Comparison of ENCODE assay signal across 10 cellular contexts in genomic region chr17:72465191-72466024, GRCh38.
A peak's percentile ranks its signal among the peaks of the same experiment; 100 is the strongest.
DNase-seq lines count a peak whose midpoint lies in the region; ATAC-seq and TF ChIP-seq lines count a peak whose summit lies in the region.
"Had no signal": no experiment of that assay in that cellular context is flagged by ENCODE, and none has a peak within 500 bp of the region (broad histone marks: within the 10 kb centered on the region; RNA-seq: fewer than 3 reads in every experiment).

No MANE protein-coding gene starts in this region.

- H3K36me3 Mint-ChIP-seq in CD4-positive, alpha-beta T cell (ENCODE audit: low read depth) = no peaks in the 10 kb centered on the region

- WGBS in mesendoderm (ENCODE audit: extremely low coverage, insufficient coverage, low lambda C conversion rate) = no CpG with 5 or more reads among the region's 18 CpGs

- DNase-seq in mesendoderm (peak; percentile 81), coronary artery (ENCODE audit: low spot score) (no peak)
- no peak for DNase-seq in effector CD8-positive, alpha-beta T cell (lab: John Stamatoyannopoulos, UW)
- no peak for DNase-seq in CD4-positive, alpha-beta T cell
- DNase-seq: right lobe of liver had no signal

- H2BK5ac ChIP-seq in mesendoderm (ENCODE audit: low read length) = no peak overlapping the region

- CTCF ChIA-PET in CD4-positive, alpha-beta T cell (lab: Charles Lee) = no interaction called here

- H4K5ac ChIP-seq in mesendoderm (ENCODE audit: low read length) = no peak overlapping the region

- no peak overlapping the region for H3K56ac ChIP-seq in mesendoderm (ENCODE audit: low read length)

- H3K4me3 ChIP-seq in WI38 (ENCODE audit: low read depth, low read length) = peak overlapping the region; percentile 50
- H3K4me3 ChIP-seq in mesendoderm (ENCODE audit: low read length) = no peak overlapping the region
- no peak overlapping the region for H3K4me3 ChIP-seq in coronary artery
- H3K4me3 ChIP-seq: right lobe of liver had no signal

- H3K4me1 Mint-ChIP-seq in CD4-positive, alpha-beta T cell (ENCODE audit: low read depth) = no peaks in the 10 kb centered on the region

- intact Hi-C loops in CD4-positive, alpha-beta T cell (cut with DNase I, micrococcal nuclease) = no loop called here

- no peak overlapping the region for H3K9ac ChIP-seq in mesendoderm (ENCODE audit: low read length)

- H3K9me3 Mint-ChIP-seq in CD4-positive, alpha-beta T cell = no peaks in the 10 kb centered on the region

- H3K4me3 Mint-ChIP-seq in CD4-positive, alpha-beta T cell = no peak overlapping the region

- no peak overlapping the region for H3K27ac ChIP-seq in mesendoderm (ENCODE audit: low read depth, low read length)
- H3K27ac ChIP-seq in coronary artery = no peak overlapping the region
- H3K27ac ChIP-seq in CD4-positive, alpha-beta T cell (ENCODE audit: low read depth, low read length) = no peak overlapping the region
- H3K27ac ChIP-seq: right lobe of liver, VCaP had no signal

- no peaks in the 10 kb centered on the region for H3K36me3 ChIP-seq in mesendoderm (ENCODE audit: control insufficient read depth, insufficient read depth, low read length)
- H3K36me3 ChIP-seq: right lobe of liver had no signal

- H3K27ac Mint-ChIP-seq in CD4-positive, alpha-beta T cell = no peak overlapping the region

- H3K4ac ChIP-seq in mesendoderm (ENCODE audit: low read depth, low read length) = no peak overlapping the region

- H2AK5ac ChIP-seq in mesendoderm (ENCODE audit: low read length) = no peak overlapping the region

- no peak overlapping the region for H2BK15ac ChIP-seq in mesendoderm (replicated peaks; ENCODE audit: low read depth)

- no peak overlapping the region for H3K4me2 ChIP-seq in mesendoderm (ENCODE audit: low read length)

- TF ChIP-seq CTCF in WI38 (IDR thresholded peaks at IDR 0.05; ENCODE audit: low read depth, low read length) (no peak), coronary artery (IDR thresholded peaks at IDR 0.05) (no peak)
- TF ChIP-seq CTCF in CD4-positive, alpha-beta T cell (IDR thresholded peaks at IDR 0.05) = no peak

- ATAC-seq in GM18868 (IDR thresholded peaks at IDR 0.05; ENCODE audit: unreplicated experiment) = peak; percentile 36
- peak; percentile 45 for ATAC-seq in HG03342 (IDR thresholded peaks at IDR 0.05; ENCODE audit: unreplicated experiment)
- ATAC-seq in HG02973 (IDR thresholded peaks at IDR 0.05; ENCODE audit: unreplicated experiment) = no peak
- no peak for ATAC-seq in CD4-positive, alpha-beta T cell (ENCODE audit: poor library complexity)

- no peak overlapping the region for H3K18ac ChIP-seq in mesendoderm (ENCODE audit: low read length)

- H3K79me1 ChIP-seq in mesendoderm (ENCODE audit: low read length) = no peaks in the 10 kb centered on the region

- no peak overlapping the region for H2BK120ac ChIP-seq in mesendoderm (ENCODE audit: low read depth, low read length)

- H4K8ac ChIP-seq in mesendoderm (ENCODE audit: low read depth, low read length) = no peak overlapping the region

- no peaks in the 10 kb centered on the region for H3K27me3 Mint-ChIP-seq in CD4-positive, alpha-beta T cell

- no peaks in the 10 kb centered on the region for H3K27me3 ChIP-seq in mesendoderm (ENCODE audit: insufficient read depth, low read length, poor library complexity)
- H3K27me3 ChIP-seq in CD4-positive, alpha-beta T cell (ENCODE audit: control insufficient read depth, insufficient read depth, low read length) = peaks cover under 1% of the 10 kb centered on the region
- H3K27me3 ChIP-seq: right lobe of liver had no signal

- POLR2A ChIA-PET in CD4-positive, alpha-beta T cell (lab: Charles Lee) = no interaction called here

- no peaks in the 10 kb centered on the region for H3K79me2 ChIP-seq in mesendoderm (ENCODE audit: control insufficient read depth, insufficient read depth, low read length)

- no peak overlapping the region for H3K23ac ChIP-seq in mesendoderm (ENCODE audit: low read length)

- H3K9me3 ChIP-seq in CD4-positive, alpha-beta T cell (ENCODE audit: control insufficient read depth, low read length) = no peaks in the 10 kb centered on the region
- H3K9me3 ChIP-seq: right lobe of liver had no signal

- no peaks in the 10 kb centered on the region for H3K4me1 ChIP-seq in mesendoderm (ENCODE audit: control insufficient read depth, low read depth, low read length)
- H3K4me1 ChIP-seq: right lobe of liver had no signal

Comparison
In these comparisons a context has a peak if more than half of its experiments do, and no peak if none do; other contexts are left out.
1. ATAC-seq: peak in GM18868 (single experiment) and HG03342 (single experiment); none in HG02973 (single experiment) and CD4-positive, alpha-beta T cell (single experiment).